In genomic region chr22:42499773-42500163, GRCh38 we compare ENCODE assay signal across 8 cellular contexts. TPM values are rescaled to one million over a fixed set of nuclear protein-coding genes. Genes with fewer than 3 reads are reported as not detected.
A peak's percentile ranks its signal among the peaks of the same experiment; 100 is the strongest.
DNase-seq lines count a peak whose midpoint lies in the region; ATAC-seq and TF ChIP-seq lines count a peak whose summit lies in the region.
"Not testable (repeated sequence)": the region's sequence is repeated elsewhere in the genome, so short reads cannot be mapped to it uniquely, and the experiment has no call there.

No MANE protein-coding gene starts in this region.

- H3K79me1 ChIP-seq in trophoblast cell (ENCODE audit: low read length): peaks cover 16% of the 10 kb centered on the region

- H3K27me3 ChIP-seq in RWPE2 (ENCODE audit: insufficient read depth, poor library complexity, severe bottlenecking); dorsolateral prefrontal cortex; right cardiac atrium (ENCODE audit: control insufficient read depth, insufficient read depth); trophoblast cell (ENCODE audit: insufficient read depth, low read length); suprapubic skin: not testable (repeated sequence)

- H3K9me3 Mint-ChIP-seq in activated naive CD4-positive, alpha-beta T cell treated with anti-CD3 and anti-CD28 coated beads, Interleukin-2, amount 10 ng/mL, durations not matched to agents 7 days and 5 days: not testable (repeated sequence)

- intact Hi-C loops in dorsolateral prefrontal cortex (cut with DNase I); right cardiac atrium (cut with DNase I): not testable (repeated sequence)

- ATAC-seq in RWPE2 (ENCODE audit: low read depth); right cardiac atrium: not testable (repeated sequence)

- H4K12ac ChIP-seq in trophoblast cell (ENCODE audit: low read depth, low read length): not testable (repeated sequence)

- H3K27me3 Mint-ChIP-seq in activated naive CD4-positive, alpha-beta T cell treated with anti-CD3 and anti-CD28 coated beads, Interleukin-2, amount 10 ng/mL, durations not matched to agents 7 days and 5 days: peaks cover 22% of the 10 kb centered on the region

- peak overlapping the region; percentile 76 for H2AK5ac ChIP-seq in trophoblast cell (ENCODE audit: low read length)

- DNase-seq in GM12864 (ENCODE audit: low read depth); RWPE2 (ENCODE audit: low spot score); activated naive CD4-positive, alpha-beta T cell treated with anti-CD3 and anti-CD28 coated beads, Interleukin-2, amount 10 ng/mL, durations not matched to agents 7 days and 5 days; dorsolateral prefrontal cortex; right cardiac atrium; suprapubic skin (ENCODE audit: low spot score in 2 of 2): not testable (repeated sequence)
- DNase-seq in trophoblast cell: peak in 1 of 2 donors; percentile 16

- not testable (repeated sequence) for H3K4me2 ChIP-seq in trophoblast cell (ENCODE audit: low read length)

- not testable (repeated sequence) for TF ChIP-seq POLR2A in suprapubic skin (IDR thresholded peaks at IDR 0.05)

- peak overlapping the region; percentile 50 for H3K4me3 Mint-ChIP-seq in activated naive CD4-positive, alpha-beta T cell treated with anti-CD3 and anti-CD28 coated beads, Interleukin-2, amount 10 ng/mL, durations not matched to agents 7 days and 5 days

- TF ChIP-seq CTCF in 22Rv1 (IDR thresholded peaks at IDR 0.05); GM12864 (IDR thresholded peaks at IDR 0.05; ENCODE audit: low read depth, low read length, missing control alignments); RWPE2 (IDR thresholded peaks at IDR 0.05; ENCODE audit: poor library complexity, severe bottlenecking); dorsolateral prefrontal cortex (IDR thresholded peaks at IDR 0.05 in 54 of 56, conservative IDR thresholded peaks at IDR 0.05 in 2 of 56; ENCODE audit: low read depth in 1 of 56, partially characterized antibody in 56 of 56); suprapubic skin (IDR thresholded peaks at IDR 0.05): not testable (repeated sequence)

- CTCF ChIA-PET in activated naive CD4-positive, alpha-beta T cell treated with anti-CD3 and anti-CD28 coated beads, Interleukin-2, amount 10 ng/mL, durations not matched to agents 7 days and 5 days (lab: Charles Lee): interaction anchor here (0.7 kb wide), 1 partner anchor 377 kb away, joined by 4 read pairs; no protein-coding TSS in a partner anchor

- not testable (repeated sequence) for H3K4ac ChIP-seq in trophoblast cell (ENCODE audit: low read depth, low read length)

- not testable (repeated sequence) for H3K36me3 ChIP-seq in RWPE2 (ENCODE audit: low read depth); trophoblast cell (ENCODE audit: control insufficient read depth in 1 of 2, insufficient read depth in 2 of 2, low read length in 2 of 2); suprapubic skin

- peak overlapping the region; percentile 75 for H2BK5ac ChIP-seq in trophoblast cell (ENCODE audit: low read depth, low read length, poor library complexity)

- peak overlapping the region; percentile 88 for H2BK120ac ChIP-seq in trophoblast cell (ENCODE audit: insufficient read depth, low read length, poor library complexity)

- H3K9me3 ChIP-seq in RWPE2 (ENCODE audit: severe bottlenecking); right cardiac atrium (ENCODE audit: control insufficient read depth, low read length); trophoblast cell (ENCODE audit: insufficient read depth, low read depth, low read length); suprapubic skin: not testable (repeated sequence)

- not testable (repeated sequence) for TF ChIP-seq EP300 in suprapubic skin (IDR thresholded peaks at IDR 0.05)

- not testable (repeated sequence) for H2AFZ ChIP-seq in trophoblast cell (ENCODE audit: insufficient read depth, low read length, poor library complexity)

- peak overlapping the region; percentile 98 for H2BK12ac ChIP-seq in trophoblast cell (ENCODE audit: low read length)

- H3K27ac ChIP-seq in 22Rv1: peak overlapping the region; percentile 94
- not testable (repeated sequence) for H3K27ac ChIP-seq in RWPE2 (ENCODE audit: poor library complexity, severe bottlenecking)
- H3K27ac ChIP-seq in dorsolateral prefrontal cortex: peak overlapping the region in 35 of 59 donors; percentile 6 to 83 (median 50)
- peak overlapping the region; percentile 2 for H3K27ac ChIP-seq in right cardiac atrium (ENCODE audit: low read length)
- H3K27ac ChIP-seq in trophoblast cell (ENCODE audit: low read depth, low read length): peak overlapping the region; percentile 63
- peak overlapping the region; percentile 44 for H3K27ac ChIP-seq in suprapubic skin

- H4K91ac ChIP-seq in trophoblast cell (ENCODE audit: low read depth, low read length): peak overlapping the region; percentile 79

- peaks cover 32% of the 10 kb centered on the region for H3K4me1 Mint-ChIP-seq in activated naive CD4-positive, alpha-beta T cell treated with anti-CD3 and anti-CD28 coated beads, Interleukin-2, amount 10 ng/mL, durations not matched to agents 7 days and 5 days

- H3K27ac Mint-ChIP-seq in activated naive CD4-positive, alpha-beta T cell treated with anti-CD3 and anti-CD28 coated beads, Interleukin-2, amount 10 ng/mL, durations not matched to agents 7 days and 5 days: not testable (repeated sequence)

- WGBS in right cardiac atrium: 52% methylated on average over 16 of the region's 16 CpGs
- no CpG with 5 or more reads among the region's 16 CpGs for WGBS in trophoblast cell (ENCODE audit: extremely low coverage, insufficient coverage, insufficient read length)
- 61% methylated on average over 15 of the region's 16 CpGs for WGBS in suprapubic skin

- not testable (repeated sequence) for H3K23ac ChIP-seq in trophoblast cell (ENCODE audit: low read length)

- peak overlapping the region; percentile 23; the same call in 1 of the 2 replicates for H3K4me3 ChIP-seq in GM12864 (ENCODE audit: low read depth, low read length)
- H3K4me3 ChIP-seq in RWPE2 (ENCODE audit: severe bottlenecking): peak overlapping the region; percentile 10
- peak overlapping the region in 51 of 59 donors; percentile 17 to 68 (median 56) for H3K4me3 ChIP-seq in dorsolateral prefrontal cortex
- H3K4me3 ChIP-seq in right cardiac atrium (ENCODE audit: low read length): peak overlapping the region; percentile 14
- not testable (repeated sequence) for H3K4me3 ChIP-seq in trophoblast cell (ENCODE audit: low read depth, low read length)
- H3K4me3 ChIP-seq in suprapubic skin: peak overlapping the region; percentile 38

- H3K18ac ChIP-seq in trophoblast cell (ENCODE audit: low read length): not testable (repeated sequence)

- peak overlapping the region; percentile 24 for H3K14ac ChIP-seq in trophoblast cell (ENCODE audit: low read length)

- H4K8ac ChIP-seq in trophoblast cell (ENCODE audit: low read depth, low read length): peak overlapping the region; percentile 76

- not testable (repeated sequence) for H3K79me2 ChIP-seq in trophoblast cell (ENCODE audit: control insufficient read depth, insufficient read depth, low read length, poor library complexity)

- H3K36me3 Mint-ChIP-seq in activated naive CD4-positive, alpha-beta T cell treated with anti-CD3 and anti-CD28 coated beads, Interleukin-2, amount 10 ng/mL, durations not matched to agents 7 days and 5 days: not testable (repeated sequence)

- peaks cover 18% of the 10 kb centered on the region for H3K4me1 ChIP-seq in RWPE2 (ENCODE audit: insufficient read depth, poor library complexity, severe bottlenecking)
- not testable (repeated sequence) for H3K4me1 ChIP-seq in right cardiac atrium (ENCODE audit: control insufficient read depth, insufficient read depth, low read length)
- H3K4me1 ChIP-seq in trophoblast cell (ENCODE audit: control insufficient read depth in 1 of 2, insufficient read depth in 2 of 2, low read length in 2 of 2): peaks cover 12 to 16% of the 10 kb centered on the region in 2 experiments
- peaks cover 33% of the 10 kb centered on the region for H3K4me1 ChIP-seq in suprapubic skin

- H3K9ac ChIP-seq in trophoblast cell (ENCODE audit: low read length): not testable (repeated sequence)

RNA-seq across cellular contexts. Expression of gene RRP7A, which starts 19.8 kb away (rescaled TPM):
- total RNA-seq in dorsolateral prefrontal cortex (10 to 100 TPM; 21.6 to 73.5 (median 35.4) TPM), right cardiac atrium (10 to 100 TPM; 23.5 to 29.8 (median 25.1) TPM), suprapubic skin (10 to 100 TPM; 19.0 to 31.3 (median 23.5) TPM)
- 19.3 TPM for polyA plus RNA-seq in right cardiac atrium
- polyA plus RNA-seq in trophoblast cell (2013): 25.8 TPM in 2 replicates

RNA-seq across cellular contexts. Expression of gene SERHL2, which starts 54.0 kb away (rescaled TPM):
- total RNA-seq in dorsolateral prefrontal cortex (10 to 100 TPM in 18 of 120 experiments, 1 to 10 TPM in 102; 2.0 to 26.5 (median 6.2) TPM), right cardiac atrium (1 to 10 TPM; 3.3 to 5.0 (median 4.3) TPM), suprapubic skin (10 to 100 TPM; 13.0 to 96.1 (median 52.1) TPM)
- 4.8 TPM for polyA plus RNA-seq in right cardiac atrium
- polyA plus RNA-seq in trophoblast cell (2013): 7.1 and 7.2 TPM in 2 replicates
